1 cellular context compared by ENCODE assay signal in the genomic region with DNA sequence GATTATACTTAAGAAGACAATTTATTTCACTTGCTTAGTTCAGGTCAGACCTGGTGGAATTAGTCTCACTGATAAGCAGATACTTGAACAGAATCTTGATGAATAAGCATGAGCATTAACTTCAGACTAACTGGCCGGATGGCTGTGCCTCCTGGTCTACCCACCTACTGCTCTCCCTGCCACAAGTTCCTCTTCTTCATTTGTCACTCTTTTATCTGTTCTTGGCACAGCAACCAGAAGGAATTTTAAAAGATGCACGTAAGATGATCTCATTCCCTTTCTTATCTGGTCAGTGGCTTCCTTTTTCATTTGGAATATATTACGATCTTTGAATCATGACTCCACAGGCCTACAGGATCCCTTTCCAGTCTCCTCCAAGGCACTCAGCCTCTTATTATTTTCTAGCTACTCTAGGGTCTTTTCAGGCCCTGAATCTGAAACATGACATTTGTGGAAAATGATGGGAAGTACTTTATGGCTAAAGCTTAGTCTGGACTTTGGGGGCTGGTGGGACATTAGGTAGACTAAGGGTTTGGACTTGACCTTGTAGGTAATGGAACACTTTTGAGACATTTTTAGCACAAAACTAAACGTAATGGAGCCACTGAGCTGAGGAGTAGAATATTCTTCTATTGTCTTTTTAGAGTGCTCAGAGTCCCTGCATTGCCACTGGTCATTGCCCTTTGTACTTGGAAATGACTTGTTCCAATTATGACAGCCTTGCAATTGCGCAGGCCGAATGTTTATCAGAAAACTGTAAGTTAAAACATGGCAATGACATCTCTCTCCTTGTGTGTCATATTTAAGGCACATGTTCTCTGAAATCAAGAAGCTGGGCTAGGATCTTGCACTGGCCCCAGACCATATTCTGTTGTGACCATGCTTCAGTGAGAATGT.
A peak's percentile ranks its signal among the peaks of the same experiment; 100 is the strongest.
TF ChIP-seq lines count a peak whose summit lies in the region.

No MANE protein-coding gene starts in this region.

TF ChIP-seq in SK-N-SH treated with all-trans-retinoic acid at 6 μM for 48 hours, 23 proteins besides CTCF, POLR2A, EP300 and RAD21 (continued from another document):
- TF ChIP-seq, protein P1, sequence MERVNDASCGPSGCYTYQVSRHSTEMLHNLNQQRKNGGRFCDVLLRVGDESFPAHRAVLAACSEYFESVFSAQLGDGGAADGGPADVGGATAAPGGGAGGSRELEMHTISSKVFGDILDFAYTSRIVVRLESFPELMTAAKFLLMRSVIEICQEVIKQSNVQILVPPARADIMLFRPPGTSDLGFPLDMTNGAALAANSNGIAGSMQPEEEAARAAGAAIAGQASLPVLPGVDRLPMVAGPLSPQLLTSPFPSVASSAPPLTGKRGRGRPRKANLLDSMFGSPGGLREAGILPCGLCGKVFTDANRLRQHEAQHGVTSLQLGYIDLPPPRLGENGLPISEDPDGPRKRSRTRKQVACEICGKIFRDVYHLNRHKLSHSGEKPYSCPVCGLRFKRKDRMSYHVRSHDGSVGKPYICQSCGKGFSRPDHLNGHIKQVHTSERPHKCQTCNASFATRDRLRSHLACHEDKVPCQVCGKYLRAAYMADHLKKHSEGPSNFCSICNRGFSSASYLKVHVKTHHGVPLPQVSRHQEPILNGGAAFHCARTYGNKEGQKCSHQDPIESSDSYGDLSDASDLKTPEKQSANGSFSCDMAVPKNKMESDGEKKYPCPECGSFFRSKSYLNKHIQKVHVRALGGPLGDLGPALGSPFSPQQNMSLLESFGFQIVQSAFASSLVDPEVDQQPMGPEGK (CRISPR knock-in tag; IDR thresholded peaks at IDR 0.05; ENCODE audit: borderline replicate concordance), result no peak
- TF ChIP-seq ZFP30 (CRISPR knock-in tag; IDR thresholded peaks at IDR 0.05) (no peak), PPARA (CRISPR knock-in tag; IDR thresholded peaks at IDR 0.05; ENCODE audit: borderline replicate concordance) (no peak), CSDC2 (CRISPR knock-in tag; IDR thresholded peaks at IDR 0.05) (peak; percentile 45; the same call in 1 of the 2 replicates), ISL1 (CRISPR knock-in tag; IDR thresholded peaks at IDR 0.05) (peak; percentile 74), ZFP3 (CRISPR knock-in tag; IDR thresholded peaks at IDR 0.05) (0 out of 2 replicates have a peak, but pooled peaks have one; percentile 29), ARNTL (CRISPR knock-in tag; IDR thresholded peaks at IDR 0.05; ENCODE audit: borderline replicate concordance, low read depth) (no peak), ZNF70 (CRISPR knock-in tag; IDR thresholded peaks at IDR 0.05) (no peak), ZNF8 (CRISPR knock-in tag; IDR thresholded peaks at IDR 0.05) (no peak), RARB (CRISPR knock-in tag; IDR thresholded peaks at IDR 0.05) (no peak), GLIS3 (CRISPR knock-in tag; IDR thresholded peaks at IDR 0.05) (no peak)
- TF ChIP-seq, protein P2, sequence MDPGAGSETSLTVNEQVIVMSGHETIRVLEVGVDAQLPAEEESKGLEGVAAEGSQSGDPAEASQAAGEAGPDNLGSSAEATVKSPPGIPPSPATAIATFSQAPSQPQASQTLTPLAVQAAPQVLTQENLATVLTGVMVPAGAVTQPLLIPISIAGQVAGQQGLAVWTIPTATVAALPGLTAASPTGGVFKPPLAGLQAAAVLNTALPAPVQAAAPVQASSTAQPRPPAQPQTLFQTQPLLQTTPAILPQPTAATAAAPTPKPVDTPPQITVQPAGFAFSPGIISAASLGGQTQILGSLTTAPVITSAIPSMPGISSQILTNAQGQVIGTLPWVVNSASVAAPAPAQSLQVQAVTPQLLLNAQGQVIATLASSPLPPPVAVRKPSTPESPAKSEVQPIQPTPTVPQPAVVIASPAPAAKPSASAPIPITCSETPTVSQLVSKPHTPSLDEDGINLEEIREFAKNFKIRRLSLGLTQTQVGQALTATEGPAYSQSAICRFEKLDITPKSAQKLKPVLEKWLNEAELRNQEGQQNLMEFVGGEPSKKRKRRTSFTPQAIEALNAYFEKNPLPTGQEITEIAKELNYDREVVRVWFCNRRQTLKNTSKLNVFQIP (CRISPR knock-in tag; IDR thresholded peaks at IDR 0.05; ENCODE audit: borderline replicate concordance, low read depth), result no peak
- TF ChIP-seq, protein P3, sequence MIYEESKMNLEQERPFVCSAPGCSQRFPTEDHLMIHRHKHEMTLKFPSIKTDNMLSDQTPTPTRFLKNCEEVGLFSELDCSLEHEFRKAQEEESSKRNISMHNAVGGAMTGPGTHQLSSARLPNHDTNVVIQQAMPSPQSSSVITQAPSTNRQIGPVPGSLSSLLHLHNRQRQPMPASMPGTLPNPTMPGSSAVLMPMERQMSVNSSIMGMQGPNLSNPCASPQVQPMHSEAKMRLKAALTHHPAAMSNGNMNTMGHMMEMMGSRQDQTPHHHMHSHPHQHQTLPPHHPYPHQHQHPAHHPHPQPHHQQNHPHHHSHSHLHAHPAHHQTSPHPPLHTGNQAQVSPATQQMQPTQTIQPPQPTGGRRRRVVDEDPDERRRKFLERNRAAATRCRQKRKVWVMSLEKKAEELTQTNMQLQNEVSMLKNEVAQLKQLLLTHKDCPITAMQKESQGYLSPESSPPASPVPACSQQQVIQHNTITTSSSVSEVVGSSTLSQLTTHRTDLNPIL (CRISPR knock-in tag; IDR thresholded peaks at IDR 0.05; ENCODE audit: low read depth), result peak; percentile 78
TF ChIP-seq in SK-N-SH treated with all-trans-retinoic acid at 6 μM for 48 hours: peak in this region for 5.
